ENCODE assay signal across 21 cellular contexts in the genomic region with DNA sequence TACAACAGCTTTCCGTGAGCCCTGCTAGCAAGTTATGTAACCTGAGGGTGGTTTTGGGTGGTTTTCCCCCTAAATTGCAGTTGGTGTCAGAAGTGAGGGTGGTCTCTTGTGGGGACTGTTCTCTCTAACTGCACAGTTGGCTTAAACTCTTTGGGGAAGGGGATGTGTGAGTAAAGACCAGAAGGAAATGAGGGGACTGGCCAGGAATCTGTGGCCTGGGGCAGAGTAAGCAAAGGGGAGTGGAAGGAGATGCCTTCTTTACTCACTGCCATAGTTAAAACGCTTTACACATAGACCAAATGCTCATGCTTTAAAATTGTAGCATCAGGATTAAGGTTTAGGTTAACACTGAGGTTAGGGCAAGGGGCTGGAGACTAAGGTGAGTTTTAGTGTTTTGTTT. TPM values are rescaled to one million over a fixed set of nuclear protein-coding genes. Genes with fewer than 3 reads are reported as not detected.
"Had no signal": no experiment of that assay in that cellular context is flagged by ENCODE, and none has a peak within 500 bp of the region (broad histone marks: within the 10 kb centered on the region; RNA-seq: fewer than 3 reads in every experiment).

No MANE protein-coding gene starts in this region.

- H3K79me2 ChIP-seq: hepatocyte had no signal

- H3K9me3 ChIP-seq: right atrium auricular region, sigmoid colon, tibial artery, upper lobe of right lung had no signal

- H3K27me3 Mint-ChIP-seq: stimulated activated naive CD8-positive, alpha-beta T cell treated with anti-CD3 and anti-CD28 coated beads, Interleukin-15, Interleukin-2, amounts not matched to agents 100 ng/mL and 50 ng/mL, for 24 hours had no signal

- ATAC-seq: upper lobe of right lung had no signal

- H3K27ac Mint-ChIP-seq: stimulated activated naive CD8-positive, alpha-beta T cell treated with anti-CD3 and anti-CD28 coated beads, Interleukin-15, Interleukin-2, amounts not matched to agents 100 ng/mL and 50 ng/mL, for 24 hours had no signal

- H3K9me3 Mint-ChIP-seq: stimulated activated naive CD8-positive, alpha-beta T cell treated with anti-CD3 and anti-CD28 coated beads, Interleukin-15, Interleukin-2, amounts not matched to agents 100 ng/mL and 50 ng/mL, for 24 hours had no signal

- H3K4me2 ChIP-seq: hepatocyte had no signal

- H3K36me3 ChIP-seq: right atrium auricular region, sigmoid colon, tibial artery, upper lobe of right lung had no signal

- H3K4me1 ChIP-seq: right atrium auricular region, sigmoid colon, tibial artery had no signal

- DNase-seq: central memory CD4-positive, alpha-beta T cell; dorsolateral prefrontal cortex; effector CD8-positive, alpha-beta T cell; foreskin melanocyte; kidney glomerular epithelial cell; mammary epithelial cell; midbrain; posterior cingulate gyrus; sigmoid colon; stimulated activated CD4-positive, alpha-beta T cell treated with anti-CD3 and anti-CD28 coated beads, Interleukin-2, amount 100 ng/mL, for 24 hours; tibial artery; upper lobe of right lung had no signal

- H3K27ac ChIP-seq: coronary artery, dorsolateral prefrontal cortex, hepatocyte, right atrium auricular region, sigmoid colon, skin epidermis, tibial artery, upper lobe of right lung had no signal

- H3K4me3 ChIP-seq: coronary artery, dorsolateral prefrontal cortex, hepatocyte, right atrium auricular region, sigmoid colon, skin epidermis, tibial artery, upper lobe of right lung had no signal

- H3K4me3 Mint-ChIP-seq: stimulated activated naive CD8-positive, alpha-beta T cell treated with anti-CD3 and anti-CD28 coated beads, Interleukin-15, Interleukin-2, amounts not matched to agents 100 ng/mL and 50 ng/mL, for 24 hours had no signal

- H3K27me3 ChIP-seq: dorsolateral prefrontal cortex, hepatocyte, right atrium auricular region, tibial artery, upper lobe of right lung had no signal

RNA-seq across cellular contexts. Expression of gene XIRP1, which starts 21.2 kb away (rescaled TPM):
- total RNA-seq: lower leg skin, mammary epithelial cell, osteocyte, temporal lobe, upper lobe of right lung had no signal
- polyA plus RNA-seq: mammary epithelial cell, neural cell had no signal
